8 cellular contexts compared by ENCODE assay signal in genomic region chr5:90528704-90529233, GRCh38. TPM values are rescaled to one million over a fixed set of nuclear protein-coding genes. Genes with fewer than 3 reads are reported as not detected.
A peak's percentile ranks its signal among the peaks of the same experiment; 100 is the strongest.
DNase-seq lines count a peak whose midpoint lies in the region; ATAC-seq, FAIRE-seq and TF ChIP-seq lines count a peak whose summit lies in the region.

No MANE protein-coding gene starts in this region.

- H3K27me3 Mint-ChIP-seq in CD4-positive, alpha-beta T cell, result peaks cover 15% of the 10 kb centered on the region

- peak overlapping the region; percentile 93 for H3K27ac Mint-ChIP-seq in CD4-positive, alpha-beta T cell

- peaks cover 42% of the 10 kb centered on the region for H3K36me3 Mint-ChIP-seq in CD4-positive, alpha-beta T cell (ENCODE audit: low read depth)

- ATAC-seq in CD4-positive, alpha-beta T cell (ENCODE audit: poor library complexity), result peak; percentile 35
- peak; percentile 3 for ATAC-seq in GM19438 (IDR thresholded peaks at IDR 0.05; ENCODE audit: low read depth, unreplicated experiment)

- H3K9me3 ChIP-seq in CD4-positive, alpha-beta T cell (ENCODE audit: control insufficient read depth, low read length), result no peaks in the 10 kb centered on the region
- H3K9me3 ChIP-seq in adrenal gland (replicated peaks in 1 of 3) (no peaks in the 10 kb centered on the region), iPS-18a (ENCODE audit: control insufficient read depth, low read depth, low read length) (no peaks in the 10 kb centered on the region), small intestine (ENCODE audit: control insufficient read depth, low read depth) (no peaks in the 10 kb centered on the region)

- peaks cover 36% of the 10 kb centered on the region for H3K4me1 Mint-ChIP-seq in CD4-positive, alpha-beta T cell (ENCODE audit: low read depth)

- peak in 1 of 10 experiments; percentile 42 for DNase-seq in CD4-positive, alpha-beta T cell
- DNase-seq in LoVo (ENCODE audit: low spot score) (peak; percentile 29), adrenal gland (peak in 4 of 7 donors; percentile 7 to 22 (median 16)), small intestine (peak; percentile 49), RCC 7860 (ENCODE audit: low spot score) (no peak), posterior vena cava (ENCODE audit: low spot score) (no peak)

- H3K36me3 ChIP-seq in adrenal gland (replicated peaks in 1 of 2), result peaks cover 0 to 12% of the 10 kb centered on the region in 2 donors
- peaks cover 3% of the 10 kb centered on the region for H3K36me3 ChIP-seq in iPS-18a (ENCODE audit: control insufficient read depth, low read depth, low read length)
- H3K36me3 ChIP-seq in small intestine (ENCODE audit: control insufficient read depth in 2 of 2, insufficient read depth in 2 of 2, low read length in 2 of 2), result no peaks in the 10 kb centered on the region

- CTCF ChIA-PET in CD4-positive, alpha-beta T cell (lab: Charles Lee), result interaction anchor here (1.0 to 2.3 kb wide), 4 partner anchors 54 to 118 kb away, joined by 4 to 10 read pairs (median 6); partner anchors contain the start of genes CETN3, MBLAC2 and POLR3G

- peak overlapping the region; percentile 99 for H3K4me3 Mint-ChIP-seq in CD4-positive, alpha-beta T cell

- H3K27me3 ChIP-seq in CD4-positive, alpha-beta T cell (ENCODE audit: control insufficient read depth, insufficient read depth, low read length), result peaks cover 11% of the 10 kb centered on the region
- H3K27me3 ChIP-seq in adrenal gland (no peaks in the 10 kb centered on the region), iPS-18a (ENCODE audit: control insufficient read depth, insufficient read depth, low read length) (no peaks in the 10 kb centered on the region), small intestine (ENCODE audit: control insufficient read depth in 2 of 2, insufficient read depth in 2 of 2, low read length in 2 of 2) (no peaks in the 10 kb centered on the region)

- intact Hi-C loops in CD4-positive, alpha-beta T cell (cut with DNase I, micrococcal nuclease), result loop anchor here (1.0 to 5.0 kb wide), 5 partner anchors 53 to 854 kb away; partner anchors contain the start of genes ARRDC3 (in 2 of the 2), CETN3 (in 1 of the 2), MBLAC2 (in 1 of the 2) and POLR3G (in 1 of the 2)
- intact Hi-C loops in adrenal gland (cut with DNase I) (no loop called here), posterior vena cava (cut with DNase I) (loop anchor here in 1 of 2 donors (5.0 kb wide), 1 partner anchor 86 kb away; no protein-coding TSS in a partner anchor)

- FAIRE-seq in small intestine (lab: Jason Lieb, UNC) (no peak), RCC 7860 (lab: Jason Lieb, UNC) (no peak)

- peak overlapping the region; percentile 70 to 96 (median 76) for H3K4me3 ChIP-seq in adrenal gland
- H3K4me3 ChIP-seq in iPS-18a (ENCODE audit: low read length), result peak overlapping the region; percentile 94
- H3K4me3 ChIP-seq in small intestine (ENCODE audit: low read depth in 1 of 2, low read length in 2 of 2), result peak overlapping the region; percentile 61 to 68

- H3K4me1 ChIP-seq in adrenal gland (replicated peaks in 1 of 2), result peaks cover 5 to 39% of the 10 kb centered on the region in 2 donors
- peaks cover 8% of the 10 kb centered on the region for H3K4me1 ChIP-seq in iPS-18a (ENCODE audit: control insufficient read depth, low read depth, low read length)
- H3K4me1 ChIP-seq in small intestine (ENCODE audit: control insufficient read depth in 2 of 2, insufficient read depth in 1 of 2, low read depth in 1 of 2, low read length in 1 of 2), result peaks cover 0 to 5% of the 10 kb centered on the region in 2 donors

- POLR2A ChIA-PET in CD4-positive, alpha-beta T cell (lab: Charles Lee), result interaction anchor here (2.0 to 3.7 kb wide), 5 partner anchors 53 to 854 kb away, joined by 7 to 57 read pairs (median 17); partner anchors contain the start of genes ARRDC3, CETN3, MBLAC2 and POLR3G

- peak overlapping the region; percentile 42 for H3K9ac ChIP-seq in iPS-18a (ENCODE audit: low read length)

- no peak for TF ChIP-seq CTCF in CD4-positive, alpha-beta T cell (IDR thresholded peaks at IDR 0.05)
- no peak for TF ChIP-seq CTCF in adrenal gland (IDR thresholded peaks at IDR 0.05)

- peak overlapping the region; percentile 95 for H3K27ac ChIP-seq in CD4-positive, alpha-beta T cell (ENCODE audit: low read depth, low read length)
- peak overlapping the region; percentile 17 to 94 (median 91) for H3K27ac ChIP-seq in adrenal gland
- no peak overlapping the region for H3K27ac ChIP-seq in iPS-18a (ENCODE audit: low read length)
- H3K27ac ChIP-seq in small intestine (ENCODE audit: low read depth in 1 of 2, low read length in 1 of 2), result peak overlapping the region; percentile 76 to 95

- no peak for TF ChIP-seq POLR2A in adrenal gland (IDR thresholded peaks at IDR 0.05)

- 0 to 1% (median 1%) methylated on average over 16 to 17 of the region's 17 CpGs for WGBS in adrenal gland, 4 donors
- WGBS in small intestine, 3 donors, result 1 to 2% (median 1%) methylated on average over 17 of the region's 17 CpGs

- H3K9me3 Mint-ChIP-seq in CD4-positive, alpha-beta T cell, result no peaks in the 10 kb centered on the region

RNA-seq across cellular contexts. Expression of gene LYSMD3, which starts 0.6 kb away (rescaled TPM):
- 10 to 100 TPM; 27.6 to 32.8 TPM for total RNA-seq in CD4-positive, alpha-beta T cell
- total RNA-seq in adrenal gland, result 10 to 100 TPM in 6 of 8 donors, 1 to 10 TPM in 2; 6.8 to 33.2 (median 16.1) TPM
- 10 to 100 TPM in 1 of 3 donors, 1 to 10 TPM in 2; 3.4 to 38.6 (median 4.2) TPM for polyA plus RNA-seq in adrenal gland
- 1 to 10 TPM; 7.0 to 8.5 (median 7.8) TPM for polyA plus RNA-seq in small intestine
- total RNA-seq in posterior vena cava, result 10 to 100 TPM; 20.7 to 31.1 TPM

RNA-seq across cellular contexts. Expression of gene ADGRV1, which starts 29.8 kb away (rescaled TPM):
- total RNA-seq in CD4-positive, alpha-beta T cell, result 1 to 10 TPM in 1 of 2 experiments, under 1 TPM in 1; 0.81 to 1.2 TPM
- total RNA-seq in adrenal gland (1,000 to 10,000 TPM in 4 of 8 donors, 100 to 1,000 TPM in 4; 526 to 2,577 (median 946) TPM), posterior vena cava (under 1 TPM in 1 of 2 donors, not detected in 1; 0.19 TPM)
- polyA plus RNA-seq in adrenal gland (100 to 1,000 TPM; 229 to 676 (median 510) TPM), small intestine (1 to 10 TPM in 2 of 3 donors, not detected in 1; 2.6 to 2.9 TPM)

RNA-seq across cellular contexts. Expression of gene POLR3G, which starts 54.1 kb away (rescaled TPM):
- total RNA-seq in CD4-positive, alpha-beta T cell, result 1 to 10 TPM in 1 of 2 experiments, under 1 TPM in 1; 0.80 to 2.3 TPM
- total RNA-seq in adrenal gland, result 1 to 10 TPM in 1 of 8 donors, under 1 TPM in 5, not detected in 2; 0.30 to 1.2 (median 0.78) TPM
- 1 to 10 TPM; 1.0 to 2.4 (median 2.1) TPM for polyA plus RNA-seq in adrenal gland
- 1 to 10 TPM in 1 of 3 donors, under 1 TPM in 2; 0.45 to 2.1 (median 0.54) TPM for polyA plus RNA-seq in small intestine
- total RNA-seq in posterior vena cava, result 1 to 10 TPM; 1.2 to 1.5 TPM

RNA-seq across cellular contexts. Expression of gene MBLAC2, which starts 54.2 kb away (rescaled TPM):
- 1 to 10 TPM; 3.9 to 4.1 TPM for total RNA-seq in CD4-positive, alpha-beta T cell
- total RNA-seq in adrenal gland (1 to 10 TPM; 3.7 to 7.1 (median 5.2) TPM), posterior vena cava (1 to 10 TPM; 5.0 to 5.1 TPM)
- polyA plus RNA-seq in adrenal gland (1 to 10 TPM; 1.3 to 8.8 (median 1.4) TPM), small intestine (1 to 10 TPM in 2 of 3 donors, under 1 TPM in 1; 0.89 to 3.4 (median 1.6) TPM)

Comparison
In these comparisons a context has a peak if more than half of its experiments do, and no peak if none do; other contexts are left out.
1. DNase-seq: peak in LoVo (single experiment), adrenal gland (4 of 7) and small intestine (single experiment); none in RCC 7860 (single experiment) and posterior vena cava (single experiment).
2. RNA of gene ADGRV1, which starts 29.8 kb away (total RNA-seq): 526 to 2,577 TPM in adrenal gland; 0.81 to 1.2 TPM in CD4-positive, alpha-beta T cell and 0.19 TPM in posterior vena cava; every median in the first group is over 100 times any median in the second.
3. intact Hi-C loops: an anchor here in CD4-positive, alpha-beta T cell (1.0 to 5.0 kb wide); none called in adrenal gland.
4. Peak in every context shown above with its lines, with median percentiles within 50 percentile points of each other: H3K4me3 ChIP-seq.